Comparison of ENCODE assay signal across 23 cellular contexts in the genomic region with DNA sequence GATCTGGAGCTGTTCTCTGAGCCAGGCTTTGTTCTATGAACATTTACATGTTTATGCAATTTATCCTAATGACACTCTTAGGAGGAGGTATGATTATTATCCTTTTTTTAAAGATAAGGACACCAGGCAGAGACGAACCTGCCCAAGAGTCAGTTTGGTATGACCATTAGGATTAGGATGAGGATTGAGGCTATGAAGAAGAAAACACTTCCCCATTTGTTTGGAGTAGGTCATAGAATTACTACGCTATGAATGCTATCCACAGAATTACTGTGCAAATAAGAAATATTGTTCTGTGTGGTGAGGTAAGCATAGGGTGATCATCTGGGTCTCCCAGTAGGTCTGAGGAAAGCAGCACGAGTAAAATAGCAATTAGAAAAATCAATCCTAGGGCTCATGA. TPM values are rescaled to one million over a fixed set of nuclear protein-coding genes. Genes with fewer than 3 reads are reported as not detected.
A peak's percentile ranks its signal among the peaks of the same experiment; 100 is the strongest.
DNase-seq lines count a peak whose midpoint lies in the region; ATAC-seq and TF ChIP-seq lines count a peak whose summit lies in the region.
"Had no signal": no experiment of that assay in that cellular context is flagged by ENCODE, and none has a peak within 500 bp of the region (broad histone marks: within the 10 kb centered on the region; RNA-seq: fewer than 3 reads in every experiment).

No MANE protein-coding gene starts in this region.

- H3K36me3 Mint-ChIP-seq in activated CD4-positive, alpha-beta T cell treated with anti-CD3 and anti-CD28 coated beads for 36 hours (ENCODE audit: low read depth) = peaks cover 32% of the 10 kb centered on the region
- peaks cover 65% of the 10 kb centered on the region for H3K36me3 Mint-ChIP-seq in CD8-positive, alpha-beta T cell
- H3K36me3 Mint-ChIP-seq in activated T-helper 1 cell treated with anti-CD3 and anti-CD28 coated beads, Interleukin-12 subunit alpha, Interleukin-12 subunit beta, Interleukin-2, Interleukin-4 antibody, amounts not matched to agents 30 ng/mL and 10 ng/mL and 1 ng/mL, durations not matched to agents 14 hours and 24 hours and 36 hours (ENCODE audit: low read depth) = peaks cover 47% of the 10 kb centered on the region
- no peaks in the 10 kb centered on the region for H3K36me3 Mint-ChIP-seq in natural killer cell

- ATAC-seq in activated CD4-positive, alpha-beta T cell treated with anti-CD3 and anti-CD28 coated beads for 36 hours = no peak
- no peak for ATAC-seq in CD8-positive, alpha-beta T cell
- ATAC-seq in natural killer cell = no peak
- ATAC-seq: body of pancreas, GM12878, heart left ventricle had no signal

- H3K27ac Mint-ChIP-seq in activated CD4-positive, alpha-beta T cell treated with anti-CD3 and anti-CD28 coated beads for 36 hours = peak overlapping the region; percentile 94
- H3K27ac Mint-ChIP-seq in CD8-positive, alpha-beta T cell = peak overlapping the region; percentile 90
- peak overlapping the region; percentile 11 for H3K27ac Mint-ChIP-seq in activated T-helper 1 cell treated with anti-CD3 and anti-CD28 coated beads, Interleukin-12 subunit alpha, Interleukin-12 subunit beta, Interleukin-2, Interleukin-4 antibody, amounts not matched to agents 30 ng/mL and 10 ng/mL and 1 ng/mL, durations not matched to agents 14 hours and 24 hours and 36 hours
- peak overlapping the region; percentile 93 to 95 for H3K27ac Mint-ChIP-seq in natural killer cell

- no peaks in the 10 kb centered on the region for H3K9me3 ChIP-seq in CD8-positive, alpha-beta T cell (ENCODE audit: low read length)
- H3K9me3 ChIP-seq in smooth muscle cell (replicated peaks; ENCODE audit: low read depth) = no peaks in the 10 kb centered on the region
- H3K9me3 ChIP-seq: BE2C, body of pancreas, heart left ventricle had no signal

- peaks cover 36% of the 10 kb centered on the region for H3K4me1 ChIP-seq in CD8-positive, alpha-beta T cell (ENCODE audit: insufficient read depth, low read length)
- H3K4me1 ChIP-seq in smooth muscle cell (ENCODE audit: low read depth) = no peaks in the 10 kb centered on the region
- H3K4me1 ChIP-seq: BE2C had no signal

- no peak overlapping the region for H3K4me2 ChIP-seq in smooth muscle cell

- no peaks in the 10 kb centered on the region for H3K36me3 ChIP-seq in CD8-positive, alpha-beta T cell (ENCODE audit: insufficient read depth, low read length)
- H3K36me3 ChIP-seq in smooth muscle cell (ENCODE audit: low read depth) = no peaks in the 10 kb centered on the region
- H3K36me3 ChIP-seq: BE2C had no signal

- H3K27me3 ChIP-seq in CD8-positive, alpha-beta T cell (ENCODE audit: insufficient read depth, low read length) = no peaks in the 10 kb centered on the region
- no peaks in the 10 kb centered on the region for H3K27me3 ChIP-seq in smooth muscle cell (ENCODE audit: low read depth)
- H3K27me3 ChIP-seq: BE2C, body of pancreas, heart left ventricle had no signal

- no peak overlapping the region for H3K4me3 Mint-ChIP-seq in activated CD4-positive, alpha-beta T cell treated with anti-CD3 and anti-CD28 coated beads for 36 hours
- no peak overlapping the region for H3K4me3 Mint-ChIP-seq in CD8-positive, alpha-beta T cell
- no peak overlapping the region for H3K4me3 Mint-ChIP-seq in activated T-helper 1 cell treated with anti-CD3 and anti-CD28 coated beads, Interleukin-12 subunit alpha, Interleukin-12 subunit beta, Interleukin-2, Interleukin-4 antibody, amounts not matched to agents 30 ng/mL and 10 ng/mL and 1 ng/mL, durations not matched to agents 14 hours and 24 hours and 36 hours
- peak overlapping the region; percentile 84 for H3K4me3 Mint-ChIP-seq in natural killer cell

- DNase-seq in activated CD4-positive, alpha-beta T cell treated with anti-CD3 and anti-CD28 coated beads for 36 hours = no peak
- no peak for DNase-seq in activated CD4-positive, alpha-beta T cell treated with anti-CD3 and anti-CD28 coated beads, Interleukin-2, amount 50 U/mL, for 48 hours
- no peak for DNase-seq in CD8-positive, alpha-beta T cell
- no peak for DNase-seq in activated T-helper 1 cell treated with anti-CD3 and anti-CD28 coated beads, Interleukin-12 subunit alpha, Interleukin-12 subunit beta, Interleukin-2, Interleukin-4 antibody, amounts not matched to agents 30 ng/mL and 10 ng/mL and 1 ng/mL, durations not matched to agents 14 hours and 24 hours and 36 hours (ENCODE audit: low spot score)
- DNase-seq in natural killer cell (no peak), smooth muscle cell (lab: John Stamatoyannopoulos, UW; ENCODE audit: unreplicated experiment) (no peak), inferior parietal cortex (ENCODE audit: extremely low spot score) (no peak), DMS153 treated with DMSO at 0.1 percent for 48 hours (lab: John Stamatoyannopoulos, UW; ENCODE audit: unreplicated experiment) (no peak)
- DNase-seq: activated CD4-positive, alpha-beta T cell treated with anti-CD3 and anti-CD28 coated beads, Interleukin-2, amount 50 U/mL, for 4 hours; BE2C; body of pancreas; Calu3; heart left ventricle; NCI-H69; substantia nigra had no signal

- H3K27me3 Mint-ChIP-seq in activated CD4-positive, alpha-beta T cell treated with anti-CD3 and anti-CD28 coated beads for 36 hours = no peaks in the 10 kb centered on the region
- no peaks in the 10 kb centered on the region for H3K27me3 Mint-ChIP-seq in CD8-positive, alpha-beta T cell (ENCODE audit: low read depth)
- H3K27me3 Mint-ChIP-seq in activated T-helper 1 cell treated with anti-CD3 and anti-CD28 coated beads, Interleukin-12 subunit alpha, Interleukin-12 subunit beta, Interleukin-2, Interleukin-4 antibody, amounts not matched to agents 30 ng/mL and 10 ng/mL and 1 ng/mL, durations not matched to agents 14 hours and 24 hours and 36 hours (ENCODE audit: insufficient read depth) = no peaks in the 10 kb centered on the region
- H3K27me3 Mint-ChIP-seq in natural killer cell (ENCODE audit: low read depth in 2 of 2) = no peaks in the 10 kb centered on the region

- WGBS in smooth muscle cell (ENCODE audit: low lambda C conversion rate) = 84% methylated on average over 3 of the region's 3 CpGs

- H3K9me3 Mint-ChIP-seq in activated CD4-positive, alpha-beta T cell treated with anti-CD3 and anti-CD28 coated beads for 36 hours (ENCODE audit: low read depth) = no peaks in the 10 kb centered on the region
- no peaks in the 10 kb centered on the region for H3K9me3 Mint-ChIP-seq in CD8-positive, alpha-beta T cell
- no peaks in the 10 kb centered on the region for H3K9me3 Mint-ChIP-seq in activated T-helper 1 cell treated with anti-CD3 and anti-CD28 coated beads, Interleukin-12 subunit alpha, Interleukin-12 subunit beta, Interleukin-2, Interleukin-4 antibody, amounts not matched to agents 30 ng/mL and 10 ng/mL and 1 ng/mL, durations not matched to agents 14 hours and 24 hours and 36 hours
- H3K9me3 Mint-ChIP-seq in natural killer cell = no peaks in the 10 kb centered on the region

- no peak for TF ChIP-seq CTCF in CD8-positive, alpha-beta T cell (IDR thresholded peaks at IDR 0.05)
- TF ChIP-seq CTCF in natural killer cell (IDR thresholded peaks at IDR 0.05) (no peak), smooth muscle cell (IDR thresholded peaks at IDR 0.05; ENCODE audit: borderline replicate concordance, insufficient read depth, poor library complexity, severe bottlenecking) (no peak)

- H3K4me1 Mint-ChIP-seq in activated CD4-positive, alpha-beta T cell treated with anti-CD3 and anti-CD28 coated beads for 36 hours = peaks cover 56% of the 10 kb centered on the region
- H3K4me1 Mint-ChIP-seq in CD8-positive, alpha-beta T cell (ENCODE audit: low read depth) = peaks cover 63% of the 10 kb centered on the region
- H3K4me1 Mint-ChIP-seq in activated T-helper 1 cell treated with anti-CD3 and anti-CD28 coated beads, Interleukin-12 subunit alpha, Interleukin-12 subunit beta, Interleukin-2, Interleukin-4 antibody, amounts not matched to agents 30 ng/mL and 10 ng/mL and 1 ng/mL, durations not matched to agents 14 hours and 24 hours and 36 hours (ENCODE audit: low read depth) = peaks cover 52% of the 10 kb centered on the region
- H3K4me1 Mint-ChIP-seq in natural killer cell = peaks cover 57 to 62% of the 10 kb centered on the region in 2 donors

- no peak overlapping the region for H3K27ac ChIP-seq in CD8-positive, alpha-beta T cell (ENCODE audit: low read depth, low read length)
- no peak overlapping the region for H3K27ac ChIP-seq in smooth muscle cell (ENCODE audit: low read depth)
- H3K27ac ChIP-seq: body of pancreas, VCaP had no signal

- H3K4me3 ChIP-seq in CD8-positive, alpha-beta T cell (ENCODE audit: low read depth, low read length) = no peak overlapping the region
- no peak overlapping the region for H3K4me3 ChIP-seq in smooth muscle cell
- H3K4me3 ChIP-seq: body of pancreas, GM12878, heart left ventricle had no signal

- intact Hi-C loops in activated CD4-positive, alpha-beta T cell treated with anti-CD3 and anti-CD28 coated beads for 36 hours (cut with DNase I, micrococcal nuclease) = no loop called here
- intact Hi-C loops in CD8-positive, alpha-beta T cell (cut with DNase I, micrococcal nuclease) = no loop called here
- intact Hi-C loops in activated T-helper 1 cell treated with anti-CD3 and anti-CD28 coated beads, Interleukin-12 subunit alpha, Interleukin-12 subunit beta, Interleukin-2, Interleukin-4 antibody, amounts not matched to agents 30 ng/mL and 10 ng/mL and 1 ng/mL, durations not matched to agents 14 hours and 24 hours and 36 hours (cut with micrococcal nuclease) = no loop called here
- intact Hi-C loops in natural killer cell (cut with micrococcal nuclease) = loop anchor here (10.0 kb wide), 1 partner anchor 1144 kb away; the partner anchor contains the start of gene SHQ1

- H3K9ac ChIP-seq in smooth muscle cell (ENCODE audit: low read depth) = no peak overlapping the region

- H3F3A ChIP-seq in smooth muscle cell (ENCODE audit: low read depth) = no peaks in the 10 kb centered on the region

- no peak overlapping the region for H2AFZ ChIP-seq in smooth muscle cell (ENCODE audit: low read depth)

- CTCF ChIA-PET in activated CD4-positive, alpha-beta T cell treated with anti-CD3 and anti-CD28 coated beads for 36 hours (lab: Charles Lee) = interaction anchor here (0.6 to 2.4 kb wide), 8 partner anchors 8 to 174 kb away, joined by 3 to 7 read pairs (median 4); no protein-coding TSS in a partner anchor
- CTCF ChIA-PET in CD8-positive, alpha-beta T cell (lab: Charles Lee) = interaction anchor here (1.3 to 3.7 kb wide), 2 partner anchors 10 to 26 kb away, joined by 3 to 15 read pairs; no protein-coding TSS in a partner anchor

- POLR2A ChIA-PET in activated CD4-positive, alpha-beta T cell treated with anti-CD3 and anti-CD28 coated beads for 36 hours (lab: Charles Lee) = no interaction called here
- POLR2A ChIA-PET in CD8-positive, alpha-beta T cell (lab: Charles Lee) = interaction anchor here (0.6 kb wide), 1 partner anchor 12 kb away, joined by 3 read pairs; no protein-coding TSS in a partner anchor

- H3K79me2 ChIP-seq in smooth muscle cell (ENCODE audit: low read depth) = no peaks in the 10 kb centered on the region

- H4K20me1 ChIP-seq in smooth muscle cell (ENCODE audit: low read depth) = no peaks in the 10 kb centered on the region

RNA-seq across cellular contexts. Expression of gene EIF4E3, which starts 24.0 kb away (rescaled TPM):
- 10 to 100 TPM; 28.7 to 29.7 TPM for total RNA-seq in activated CD4-positive, alpha-beta T cell treated with anti-CD3 and anti-CD28 coated beads for 36 hours
- 10 to 100 TPM; 33.0 to 34.5 TPM for total RNA-seq in CD8-positive, alpha-beta T cell
- total RNA-seq in activated T-helper 1 cell treated with anti-CD3 and anti-CD28 coated beads, Interleukin-12 subunit alpha, Interleukin-12 subunit beta, Interleukin-2, Interleukin-4 antibody, amounts not matched to agents 30 ng/mL and 10 ng/mL and 1 ng/mL, durations not matched to agents 14 hours and 24 hours and 36 hours = 20.6 and 21.8 TPM in 2 replicates
- total RNA-seq in natural killer cell = 10 to 100 TPM; 44.9 to 52.2 (median 46.7) TPM
- total RNA-seq in smooth muscle cell = 2.2 and 3.5 TPM in 2 replicates
- 2.3 and 2.8 TPM in 2 replicates for polyA plus RNA-seq in smooth muscle cell

RNA-seq across cellular contexts. Expression of gene GPR27, which starts 52.4 kb away (rescaled TPM):
- 1 to 10 TPM; 1.2 to 1.6 TPM for total RNA-seq in activated CD4-positive, alpha-beta T cell treated with anti-CD3 and anti-CD28 coated beads for 36 hours
- total RNA-seq in CD8-positive, alpha-beta T cell = under 1 TPM; 0.28 to 0.30 TPM
- total RNA-seq in activated T-helper 1 cell treated with anti-CD3 and anti-CD28 coated beads, Interleukin-12 subunit alpha, Interleukin-12 subunit beta, Interleukin-2, Interleukin-4 antibody, amounts not matched to agents 30 ng/mL and 10 ng/mL and 1 ng/mL, durations not matched to agents 14 hours and 24 hours and 36 hours = 0.70 and 1.3 TPM in 2 replicates
- 1 to 10 TPM in 1 of 3 donors, under 1 TPM in 1, not detected in 1; 0.14 to 2.8 TPM for total RNA-seq in natural killer cell
- total RNA-seq in smooth muscle cell = 0.40 and 1.2 TPM in 2 replicates
- 0.50 and 0.83 TPM in 2 replicates for polyA plus RNA-seq in smooth muscle cell
- total RNA-seq: fibroblast of villous mesenchyme, GM12878, H4, lung microvascular endothelial cell, M059J, pulmonary artery endothelial cell, RPMI7951 had no signal
- polyA plus RNA-seq: GM12878 had no signal

Comparison
In these comparisons a context has a peak if more than half of its experiments do, and no peak if none do; other contexts are left out.
1. H3K27ac Mint-ChIP-seq: peak in every context shown above with its lines; median percentile 94 in activated CD4-positive, alpha-beta T cell treated with anti-CD3 and anti-CD28 coated beads for 36 hours; 94 in natural killer cell; 90 in CD8-positive, alpha-beta T cell; 11 in activated T-helper 1 cell treated with anti-CD3 and anti-CD28 coated beads, Interleukin-12 subunit alpha, Interleukin-12 subunit beta, Interleukin-2, Interleukin-4 antibody, amounts not matched to agents 30 ng/mL and 10 ng/mL and 1 ng/mL, durations not matched to agents 14 hours and 24 hours and 36 hours.